Comparison of ENCODE assay signal across 8 cellular contexts in genomic region chr10:13890617-13891541, GRCh38.
DNase-seq lines count a peak whose midpoint lies in the region; TF ChIP-seq lines count a peak whose summit lies in the region.

No MANE protein-coding gene starts in this region.

- H3K36me3 Mint-ChIP-seq in HFFc6 (ENCODE audit: low read depth): peaks cover 47% of the 10 kb centered on the region

- H3K4me1 ChIP-seq in subcutaneous abdominal adipose tissue (ENCODE audit: control insufficient read depth in 5 of 5, insufficient read depth in 5 of 5, low read length in 5 of 5): peaks cover 8 to 73% (median 63%) of the 10 kb centered on the region in 5 donors

- H3K4me3 Mint-ChIP-seq in HFFc6: peak overlapping the region; percentile 93

- no peaks in the 10 kb centered on the region; the same call in 1 of the 2 replicates for H3K27me3 Mint-ChIP-seq in HFFc6 (ENCODE audit: insufficient read depth)

- H3K4me3 ChIP-seq in AG10803 (ENCODE audit: low read length): peak overlapping the region; percentile 65
- peak overlapping the region; percentile 58 to 69 for H3K4me3 ChIP-seq in cardiac fibroblast (replicated peaks in 1 of 2; ENCODE audit: low read depth in 2 of 2, low read length in 2 of 2)
- peak overlapping the region; percentile 86 to 97 (median 89) for H3K4me3 ChIP-seq in subcutaneous abdominal adipose tissue (ENCODE audit: low read depth in 1 of 5, low read length in 5 of 5)

- no peaks in the 10 kb centered on the region for H3K27me3 ChIP-seq in subcutaneous abdominal adipose tissue (ENCODE audit: control insufficient read depth in 5 of 5, insufficient read depth in 4 of 5, low read length in 5 of 5)

- H3K9me3 ChIP-seq in subcutaneous abdominal adipose tissue (ENCODE audit: control insufficient read depth in 5 of 5, low read length in 5 of 5): peaks cover 0 to 3% (median 0%) of the 10 kb centered on the region in 5 donors

- peaks cover 75% of the 10 kb centered on the region for H3K4me1 Mint-ChIP-seq in HFFc6 (ENCODE audit: low read depth)

- peak overlapping the region; percentile 79 to 96 (median 88) for H3K9ac ChIP-seq in subcutaneous abdominal adipose tissue (ENCODE audit: low read length in 5 of 5)

- H3K9me3 Mint-ChIP-seq in HFFc6: no peaks in the 10 kb centered on the region; the same call in 1 of the 2 replicates

- peak overlapping the region; percentile 97 for H3K27ac ChIP-seq in subcutaneous abdominal adipose tissue (ENCODE audit: low read depth, low read length)

- TF ChIP-seq CTCF in AG10803 (conservative IDR thresholded peaks at IDR 0.05; ENCODE audit: low read length) (no peak), HFFc6 (IDR thresholded peaks at IDR 0.05) (no peak), cardiac fibroblast (IDR thresholded peaks at IDR 0.05; ENCODE audit: low read depth, low read length) (no peak)

- DNase-seq in AG10803 (ENCODE audit: low read depth) (peak; percentile 47), HFFc6 (peak; percentile 25), cardiac fibroblast (ENCODE audit: low read depth in 2 of 2) (peak; percentile 58 to 59), left kidney (ENCODE audit: low read depth, low spot score) (peak; percentile 69), activated gamma-delta T cell (lab: John Stamatoyannopoulos, UW) (no peak), OCI-M2 (lab: John Stamatoyannopoulos, UW; ENCODE audit: unreplicated experiment) (no peak), SKM-1 treated with dmso at 0.1 percent for 144 hours (lab: John Stamatoyannopoulos, UW; ENCODE audit: unreplicated experiment) (no peak)

- no peaks in the 10 kb centered on the region for H3K36me3 ChIP-seq in subcutaneous abdominal adipose tissue (ENCODE audit: control insufficient read depth in 5 of 5, insufficient read depth in 5 of 5, low read length in 5 of 5)

- peak overlapping the region; percentile 89 for H3K27ac Mint-ChIP-seq in HFFc6

Comparison
In these comparisons a context has a peak if more than half of its experiments do, and no peak if none do; other contexts are left out.
1. DNase-seq: peak in AG10803 (single experiment), HFFc6 (single experiment), cardiac fibroblast (2 of 2) and left kidney (single experiment); none in activated gamma-delta T cell (single experiment), OCI-M2 (single experiment) and SKM-1 treated with dmso at 0.1 percent for 144 hours (single experiment).
2. Peak in every context shown above with its lines, with median percentiles within 50 percentile points of each other: H3K4me3 ChIP-seq.